Comparison of ENCODE assay signal across 13 cellular contexts in the genomic region with DNA sequence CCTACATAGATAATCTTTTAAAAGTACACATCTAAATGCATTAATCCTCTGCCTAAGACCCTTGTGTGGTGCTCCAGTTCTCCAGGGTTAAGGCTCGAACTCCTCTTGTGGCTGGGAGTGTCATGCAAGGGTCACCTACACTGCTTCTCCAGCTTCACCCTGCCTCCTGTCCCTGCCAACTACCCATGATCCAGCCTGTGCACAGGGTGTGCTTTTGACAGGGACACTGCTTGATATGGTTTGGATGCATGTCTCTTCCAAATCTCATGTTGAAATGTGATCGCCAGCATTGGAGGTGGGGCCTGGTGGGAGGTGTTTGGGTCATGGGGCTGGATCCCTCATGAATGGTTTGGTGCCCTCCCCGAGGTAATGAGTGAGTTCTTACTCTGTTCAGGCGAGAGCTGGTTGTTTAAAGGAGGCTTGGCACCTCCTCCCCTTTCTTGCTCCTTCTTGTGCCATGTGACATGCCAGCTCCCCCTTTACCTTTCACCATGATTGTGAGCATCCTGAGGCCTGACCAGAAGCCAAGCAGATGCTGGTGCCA. TPM values are rescaled to one million over a fixed set of nuclear protein-coding genes. Genes with fewer than 3 reads are reported as not detected.
A peak's percentile ranks its signal among the peaks of the same experiment; 100 is the strongest.
DNase-seq lines count a peak whose midpoint lies in the region; ATAC-seq and TF ChIP-seq lines count a peak whose summit lies in the region.
"Had no signal": no experiment of that assay in that cellular context is flagged by ENCODE, and none has a peak within 500 bp of the region (broad histone marks: within the 10 kb centered on the region; RNA-seq: fewer than 3 reads in every experiment).

No MANE protein-coding gene starts in this region.

- H3K4me1 Mint-ChIP-seq in activated CD4-positive, alpha-beta memory T cell treated with anti-CD3 and anti-CD28 coated beads, Interleukin-2, amount 10 ng/mL, durations not matched to agents 7 days and 5 days: peaks cover 94% of the 10 kb centered on the region

- H3K36me3 Mint-ChIP-seq in activated CD4-positive, alpha-beta memory T cell treated with anti-CD3 and anti-CD28 coated beads, Interleukin-2, amount 10 ng/mL, durations not matched to agents 7 days and 5 days (ENCODE audit: low read depth): peaks cover 73% of the 10 kb centered on the region
- H3K36me3 Mint-ChIP-seq: neural progenitor cell had no signal

- POLR2A ChIA-PET in activated CD4-positive, alpha-beta memory T cell treated with anti-CD3 and anti-CD28 coated beads, Interleukin-2, amount 10 ng/mL, durations not matched to agents 7 days and 5 days (lab: Charles Lee): interaction anchor here (0.7 to 6.2 kb wide), 6 partner anchors 9 to 78 kb away, joined by 3 to 123 read pairs (median 12); partner anchors contain the start of gene IRF1

- H3K4me3 Mint-ChIP-seq in activated CD4-positive, alpha-beta memory T cell treated with anti-CD3 and anti-CD28 coated beads, Interleukin-2, amount 10 ng/mL, durations not matched to agents 7 days and 5 days: no peak overlapping the region
- H3K4me3 Mint-ChIP-seq: activated naive CD4-positive, alpha-beta T cell treated with anti-CD3 and anti-CD28 coated beads for 36 hours; neural progenitor cell had no signal

- peaks cover 58 to 100% (median 84%) of the 10 kb centered on the region in 4 donors for H3K4me1 ChIP-seq in stomach

- peak overlapping the region; percentile 98 for H3K27ac ChIP-seq in KOPT-K1 (ENCODE audit: low read depth, low read length, poor library complexity, severe bottlenecking)
- peak overlapping the region in 4 of 5 donors; percentile 22 to 100 (median 100) for H3K27ac ChIP-seq in stomach
- H3K27ac ChIP-seq: neural progenitor cell, SJSA1 had no signal

- no peak for TF ChIP-seq POLR2A in stomach (IDR thresholded peaks at IDR 0.05)

- no peaks in the 10 kb centered on the region for H3K27me3 ChIP-seq in stomach
- H3K27me3 ChIP-seq: neural progenitor cell, SJSA1 had no signal

- CTCF ChIA-PET in activated CD4-positive, alpha-beta memory T cell treated with anti-CD3 and anti-CD28 coated beads, Interleukin-2, amount 10 ng/mL, durations not matched to agents 7 days and 5 days (lab: Charles Lee): interaction anchor here (0.6 to 4.9 kb wide), 4 partner anchors 8 to 79 kb away, joined by 3 to 38 read pairs (median 4); no protein-coding TSS in a partner anchor

- no peak for TF ChIP-seq EP300 in stomach (IDR thresholded peaks at IDR 0.05)

- peak overlapping the region; percentile 44 for H3K27ac Mint-ChIP-seq in activated CD4-positive, alpha-beta memory T cell treated with anti-CD3 and anti-CD28 coated beads, Interleukin-2, amount 10 ng/mL, durations not matched to agents 7 days and 5 days
- H3K27ac Mint-ChIP-seq: neural progenitor cell had no signal

- H3K4me3 ChIP-seq in stomach: no peak overlapping the region
- H3K4me3 ChIP-seq: neural progenitor cell, SJSA1 had no signal

- no peaks in the 10 kb centered on the region for H3K27me3 Mint-ChIP-seq in activated CD4-positive, alpha-beta memory T cell treated with anti-CD3 and anti-CD28 coated beads, Interleukin-2, amount 10 ng/mL, durations not matched to agents 7 days and 5 days

- H3K9me3 ChIP-seq in KOPT-K1 (ENCODE audit: insufficient read depth, low read length, poor library complexity, severe bottlenecking) (no peaks in the 10 kb centered on the region), stomach (no peaks in the 10 kb centered on the region)
- H3K9me3 ChIP-seq: SJSA1 had no signal

- TF ChIP-seq CTCF in stomach (IDR thresholded peaks at IDR 0.05): no peak

- intact Hi-C loops in stomach (cut with DNase I; ENCODE audit: low total_unique reads): loop anchor here (5.0 kb wide), 1 partner anchor 69 kb away; no protein-coding TSS in a partner anchor
- intact Hi-C loops in posterior cingulate gyrus (cut with DNase I): no loop called here

- H3K36me3 ChIP-seq in KOPT-K1 (ENCODE audit: insufficient read depth, low read length) (peaks cover 75% of the 10 kb centered on the region), stomach (peaks cover 0 to 18% (median 16%) of the 10 kb centered on the region in 4 donors)
- H3K36me3 ChIP-seq: neural progenitor cell, SJSA1 had no signal

- no peaks in the 10 kb centered on the region for H3K9me3 Mint-ChIP-seq in activated CD4-positive, alpha-beta memory T cell treated with anti-CD3 and anti-CD28 coated beads, Interleukin-2, amount 10 ng/mL, durations not matched to agents 7 days and 5 days
- H3K9me3 Mint-ChIP-seq: activated naive CD4-positive, alpha-beta T cell treated with anti-CD3 and anti-CD28 coated beads for 36 hours; neural progenitor cell had no signal

- WGBS in stomach, 5 donors: 80 to 88% (median 88%) methylated on average over 3 to 4 of the region's 4 CpGs

- peak; percentile 44 for ATAC-seq in left lobe of liver
- no peak for ATAC-seq in GM21447 (IDR thresholded peaks at IDR 0.05; ENCODE audit: unreplicated experiment)

- DNase-seq in activated CD4-positive, alpha-beta memory T cell treated with anti-CD3 and anti-CD28 coated beads, Interleukin-2, amount 10 ng/mL, durations not matched to agents 7 days and 5 days: no peak
- DNase-seq in left lobe of liver (ENCODE audit: low spot score) (no peak), stomach (no peak), posterior cingulate gyrus (no peak), CD1c-positive myeloid dendritic cell (ENCODE audit: extremely low spot score) (no peak)
- DNase-seq: activated CD4-positive, CD25-positive, alpha-beta regulatory T cell treated with anti-CD3 and anti-CD28 coated beads, Interleukin-2, amount 50 U/mL, for 72 hours; activated naive CD4-positive, alpha-beta T cell treated with anti-CD3 and anti-CD28 coated beads for 36 hours; DMS53; NCI-H1694 treated with DMSO at 0.1 percent for 48 hours had no signal

RNA-seq across cellular contexts. Expression of gene SLC22A5, which starts 48.5 kb away (rescaled TPM):
- total RNA-seq in activated CD4-positive, alpha-beta memory T cell treated with anti-CD3 and anti-CD28 coated beads, Interleukin-2, amount 10 ng/mL, durations not matched to agents 7 days and 5 days: 1 to 10 TPM; 2.7 to 3.3 TPM
- total RNA-seq in left lobe of liver (8.8 TPM), stomach (10 to 100 TPM; 11.4 to 46.1 (median 37.5) TPM)
- 1 to 10 TPM; 2.1 to 5.7 (median 3.0) TPM for polyA plus RNA-seq in stomach
